Comparison of ENCODE assay signal across 1 cellular context in the genomic region with DNA sequence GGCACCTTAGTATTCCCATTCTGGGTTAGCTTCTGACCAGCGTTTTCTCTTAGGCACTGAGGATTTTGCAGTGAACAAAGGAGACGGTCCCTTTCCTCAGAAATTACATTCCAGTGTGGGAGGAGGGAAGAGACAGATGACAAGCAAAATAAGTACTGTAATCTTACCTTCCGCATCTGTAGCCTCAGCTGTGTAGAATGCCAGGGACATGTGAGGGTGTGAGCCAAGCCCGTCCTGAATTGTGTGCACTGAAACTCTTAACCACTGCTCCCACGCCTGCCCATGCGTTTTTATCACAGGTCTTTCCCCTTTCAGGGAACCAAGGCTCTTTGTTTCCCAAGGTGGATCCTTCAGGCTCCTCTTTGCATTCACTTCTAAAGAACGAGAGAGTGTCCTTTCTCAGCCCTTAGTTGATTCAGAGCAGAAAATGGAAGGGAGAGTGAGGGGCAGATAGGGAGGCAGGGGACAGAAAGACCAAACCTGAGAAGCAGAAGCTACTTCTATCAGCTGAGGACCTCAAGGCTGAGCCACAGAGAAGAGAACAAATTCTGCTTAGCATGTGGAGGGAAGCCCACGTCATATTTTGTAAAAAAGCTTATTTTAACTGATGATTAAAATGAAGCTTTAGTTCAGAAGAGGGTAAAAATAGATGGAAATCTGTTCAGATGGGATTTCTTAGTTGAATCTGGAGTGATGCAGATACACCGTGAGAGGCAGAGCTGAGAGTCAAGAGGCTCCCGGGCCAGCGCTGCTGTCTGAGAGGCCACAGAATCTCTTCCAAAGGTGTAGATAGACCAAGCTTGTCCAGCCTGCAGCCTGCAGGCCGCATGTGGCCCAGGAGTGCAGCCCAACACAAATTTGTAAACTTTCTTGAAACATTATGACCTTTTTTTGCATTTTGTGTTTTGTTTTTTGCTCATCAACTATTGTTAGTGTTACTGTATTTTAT.
TF ChIP-seq lines count a peak whose summit lies in the region.

No MANE protein-coding gene starts in this region.

TF ChIP-seq in K562, 482 proteins besides CTCF, POLR2A, EP300 and RAD21 (continued from another document and continues in another):
- TF ChIP-seq, protein P1, sequence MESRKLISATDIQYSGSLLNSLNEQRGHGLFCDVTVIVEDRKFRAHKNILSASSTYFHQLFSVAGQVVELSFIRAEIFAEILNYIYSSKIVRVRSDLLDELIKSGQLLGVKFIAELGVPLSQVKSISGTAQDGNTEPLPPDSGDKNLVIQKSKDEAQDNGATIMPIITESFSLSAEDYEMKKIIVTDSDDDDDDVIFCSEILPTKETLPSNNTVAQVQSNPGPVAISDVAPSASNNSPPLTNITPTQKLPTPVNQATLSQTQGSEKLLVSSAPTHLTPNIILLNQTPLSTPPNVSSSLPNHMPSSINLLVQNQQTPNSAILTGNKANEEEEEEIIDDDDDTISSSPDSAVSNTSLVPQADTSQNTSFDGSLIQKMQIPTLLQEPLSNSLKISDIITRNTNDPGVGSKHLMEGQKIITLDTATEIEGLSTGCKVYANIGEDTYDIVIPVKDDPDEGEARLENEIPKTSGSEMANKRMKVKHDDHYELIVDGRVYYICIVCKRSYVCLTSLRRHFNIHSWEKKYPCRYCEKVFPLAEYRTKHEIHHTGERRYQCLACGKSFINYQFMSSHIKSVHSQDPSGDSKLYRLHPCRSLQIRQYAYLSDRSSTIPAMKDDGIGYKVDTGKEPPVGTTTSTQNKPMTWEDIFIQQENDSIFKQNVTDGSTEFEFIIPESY (CRISPR knock-in tag; IDR thresholded peaks at IDR 0.05) = no peak
- TF ChIP-seq TAF9B (IDR thresholded peaks at IDR 0.05; ENCODE audit: partially characterized antibody) (peak; percentile 24), NR1H2 (CRISPR knock-in tag; IDR thresholded peaks at IDR 0.05) (no peak), ZNF316 (IDR thresholded peaks at IDR 0.05) (no peak), NFE2L1 (tag; IDR thresholded peaks at IDR 0.05; ENCODE audit: borderline replicate concordance, low read depth) (no peak), LCOR (CRISPR knock-in tag; IDR thresholded peaks at IDR 0.05) (no peak), EGR1 (conservative IDR thresholded peaks at IDR 0.05) (no peak), ZNF584 (CRISPR knock-in tag; IDR thresholded peaks at IDR 0.05; ENCODE audit: low read depth) (no peak), ZEB2 (IDR thresholded peaks at IDR 0.05) (no peak), BACH1 (tag; IDR thresholded peaks at IDR 0.05) (no peak), MTA3 (IDR thresholded peaks at IDR 0.05; ENCODE audit: borderline replicate concordance) (0 out of 2 replicates have a peak, but pooled peaks have one; percentile 40), DNMT1 (IDR thresholded peaks at IDR 0.05) (no peak), NBN (IDR thresholded peaks at IDR 0.05; ENCODE audit: low read depth) (no peak), TCF3 (CRISPR knock-in tag; IDR thresholded peaks at IDR 0.05) (peak; percentile 61), SMARCE1 (IDR thresholded peaks at IDR 0.05) (0 out of 2 replicates have a peak, but pooled peaks have one; percentile 36), TSC22D4 (tag; IDR thresholded peaks at IDR 0.05) (no peak), GTF2E2 (tag; IDR thresholded peaks at IDR 0.05) (no peak)
- TF ChIP-seq, protein P2, sequence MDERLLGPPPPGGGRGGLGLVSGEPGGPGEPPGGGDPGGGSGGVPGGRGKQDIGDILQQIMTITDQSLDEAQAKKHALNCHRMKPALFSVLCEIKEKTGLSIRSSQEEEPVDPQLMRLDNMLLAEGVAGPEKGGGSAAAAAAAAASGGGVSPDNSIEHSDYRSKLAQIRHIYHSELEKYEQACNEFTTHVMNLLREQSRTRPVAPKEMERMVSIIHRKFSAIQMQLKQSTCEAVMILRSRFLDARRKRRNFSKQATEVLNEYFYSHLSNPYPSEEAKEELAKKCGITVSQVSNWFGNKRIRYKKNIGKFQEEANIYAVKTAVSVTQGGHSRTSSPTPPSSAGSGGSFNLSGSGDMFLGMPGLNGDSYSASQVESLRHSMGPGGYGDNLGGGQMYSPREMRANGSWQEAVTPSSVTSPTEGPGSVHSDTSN (CRISPR knock-in tag; IDR thresholded peaks at IDR 0.05; ENCODE audit: low read depth) = no peak
- TF ChIP-seq, protein P2 (tag; conservative IDR thresholded peaks at IDR 0.05; ENCODE audit: low read depth) = no peak
- TF ChIP-seq, protein P3, sequence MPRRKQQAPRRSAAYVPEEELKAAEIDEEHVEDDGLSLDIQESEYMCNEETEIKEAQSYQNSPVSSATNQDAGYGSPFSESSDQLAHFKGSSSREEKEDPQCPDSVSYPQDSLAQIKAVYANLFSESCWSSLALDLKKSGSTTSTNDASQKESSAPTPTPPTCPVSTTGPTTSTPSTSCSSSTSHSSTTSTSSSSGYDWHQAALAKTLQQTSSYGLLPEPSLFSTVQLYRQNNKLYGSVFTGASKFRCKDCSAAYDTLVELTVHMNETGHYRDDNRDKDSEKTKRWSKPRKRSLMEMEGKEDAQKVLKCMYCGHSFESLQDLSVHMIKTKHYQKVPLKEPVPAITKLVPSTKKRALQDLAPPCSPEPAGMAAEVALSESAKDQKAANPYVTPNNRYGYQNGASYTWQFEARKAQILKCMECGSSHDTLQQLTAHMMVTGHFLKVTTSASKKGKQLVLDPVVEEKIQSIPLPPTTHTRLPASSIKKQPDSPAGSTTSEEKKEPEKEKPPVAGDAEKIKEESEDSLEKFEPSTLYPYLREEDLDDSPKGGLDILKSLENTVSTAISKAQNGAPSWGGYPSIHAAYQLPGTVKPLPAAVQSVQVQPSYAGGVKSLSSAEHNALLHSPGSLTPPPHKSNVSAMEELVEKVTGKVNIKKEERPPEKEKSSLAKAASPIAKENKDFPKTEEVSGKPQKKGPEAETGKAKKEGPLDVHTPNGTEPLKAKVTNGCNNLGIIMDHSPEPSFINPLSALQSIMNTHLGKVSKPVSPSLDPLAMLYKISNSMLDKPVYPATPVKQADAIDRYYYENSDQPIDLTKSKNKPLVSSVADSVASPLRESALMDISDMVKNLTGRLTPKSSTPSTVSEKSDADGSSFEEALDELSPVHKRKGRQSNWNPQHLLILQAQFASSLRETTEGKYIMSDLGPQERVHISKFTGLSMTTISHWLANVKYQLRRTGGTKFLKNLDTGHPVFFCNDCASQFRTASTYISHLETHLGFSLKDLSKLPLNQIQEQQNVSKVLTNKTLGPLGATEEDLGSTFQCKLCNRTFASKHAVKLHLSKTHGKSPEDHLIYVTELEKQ (CRISPR knock-in tag; IDR thresholded peaks at IDR 0.05) = no peak
- TF ChIP-seq, protein P4, sequence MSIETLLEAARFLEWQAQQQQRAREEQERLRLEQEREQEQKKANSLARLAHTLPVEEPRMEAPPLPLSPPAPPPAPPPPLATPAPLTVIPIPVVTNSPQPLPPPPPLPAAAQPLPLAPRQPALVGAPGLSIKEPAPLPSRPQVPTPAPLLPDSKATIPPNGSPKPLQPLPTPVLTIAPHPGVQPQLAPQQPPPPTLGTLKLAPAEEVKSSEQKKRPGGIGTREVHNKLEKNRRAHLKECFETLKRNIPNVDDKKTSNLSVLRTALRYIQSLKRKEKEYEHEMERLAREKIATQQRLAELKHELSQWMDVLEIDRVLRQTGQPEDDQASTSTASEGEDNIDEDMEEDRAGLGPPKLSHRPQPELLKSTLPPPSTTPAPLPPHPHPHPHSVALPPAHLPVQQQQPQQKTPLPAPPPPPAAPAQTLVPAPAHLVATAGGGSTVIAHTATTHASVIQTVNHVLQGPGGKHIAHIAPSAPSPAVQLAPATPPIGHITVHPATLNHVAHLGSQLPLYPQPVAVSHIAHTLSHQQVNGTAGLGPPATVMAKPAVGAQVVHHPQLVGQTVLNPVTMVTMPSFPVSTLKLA (conservative IDR thresholded peaks at IDR 0.05) = peak in 1 of 2 experiments; percentile 47; a peak in 2 of 4 replicates
- TF ChIP-seq, protein P5, sequence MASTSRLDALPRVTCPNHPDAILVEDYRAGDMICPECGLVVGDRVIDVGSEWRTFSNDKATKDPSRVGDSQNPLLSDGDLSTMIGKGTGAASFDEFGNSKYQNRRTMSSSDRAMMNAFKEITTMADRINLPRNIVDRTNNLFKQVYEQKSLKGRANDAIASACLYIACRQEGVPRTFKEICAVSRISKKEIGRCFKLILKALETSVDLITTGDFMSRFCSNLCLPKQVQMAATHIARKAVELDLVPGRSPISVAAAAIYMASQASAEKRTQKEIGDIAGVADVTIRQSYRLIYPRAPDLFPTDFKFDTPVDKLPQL (IDR thresholded peaks at IDR 0.05; ENCODE audit: extremely low read depth, insufficient read length) = no peak
- TF ChIP-seq, protein P6, sequence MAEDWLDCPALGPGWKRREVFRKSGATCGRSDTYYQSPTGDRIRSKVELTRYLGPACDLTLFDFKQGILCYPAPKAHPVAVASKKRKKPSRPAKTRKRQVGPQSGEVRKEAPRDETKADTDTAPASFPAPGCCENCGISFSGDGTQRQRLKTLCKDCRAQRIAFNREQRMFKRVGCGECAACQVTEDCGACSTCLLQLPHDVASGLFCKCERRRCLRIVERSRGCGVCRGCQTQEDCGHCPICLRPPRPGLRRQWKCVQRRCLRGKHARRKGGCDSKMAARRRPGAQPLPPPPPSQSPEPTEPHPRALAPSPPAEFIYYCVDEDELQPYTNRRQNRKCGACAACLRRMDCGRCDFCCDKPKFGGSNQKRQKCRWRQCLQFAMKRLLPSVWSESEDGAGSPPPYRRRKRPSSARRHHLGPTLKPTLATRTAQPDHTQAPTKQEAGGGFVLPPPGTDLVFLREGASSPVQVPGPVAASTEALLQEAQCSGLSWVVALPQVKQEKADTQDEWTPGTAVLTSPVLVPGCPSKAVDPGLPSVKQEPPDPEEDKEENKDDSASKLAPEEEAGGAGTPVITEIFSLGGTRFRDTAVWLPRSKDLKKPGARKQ (CRISPR knock-in tag; IDR thresholded peaks at IDR 0.05) = no peak
- TF ChIP-seq, protein P7, sequence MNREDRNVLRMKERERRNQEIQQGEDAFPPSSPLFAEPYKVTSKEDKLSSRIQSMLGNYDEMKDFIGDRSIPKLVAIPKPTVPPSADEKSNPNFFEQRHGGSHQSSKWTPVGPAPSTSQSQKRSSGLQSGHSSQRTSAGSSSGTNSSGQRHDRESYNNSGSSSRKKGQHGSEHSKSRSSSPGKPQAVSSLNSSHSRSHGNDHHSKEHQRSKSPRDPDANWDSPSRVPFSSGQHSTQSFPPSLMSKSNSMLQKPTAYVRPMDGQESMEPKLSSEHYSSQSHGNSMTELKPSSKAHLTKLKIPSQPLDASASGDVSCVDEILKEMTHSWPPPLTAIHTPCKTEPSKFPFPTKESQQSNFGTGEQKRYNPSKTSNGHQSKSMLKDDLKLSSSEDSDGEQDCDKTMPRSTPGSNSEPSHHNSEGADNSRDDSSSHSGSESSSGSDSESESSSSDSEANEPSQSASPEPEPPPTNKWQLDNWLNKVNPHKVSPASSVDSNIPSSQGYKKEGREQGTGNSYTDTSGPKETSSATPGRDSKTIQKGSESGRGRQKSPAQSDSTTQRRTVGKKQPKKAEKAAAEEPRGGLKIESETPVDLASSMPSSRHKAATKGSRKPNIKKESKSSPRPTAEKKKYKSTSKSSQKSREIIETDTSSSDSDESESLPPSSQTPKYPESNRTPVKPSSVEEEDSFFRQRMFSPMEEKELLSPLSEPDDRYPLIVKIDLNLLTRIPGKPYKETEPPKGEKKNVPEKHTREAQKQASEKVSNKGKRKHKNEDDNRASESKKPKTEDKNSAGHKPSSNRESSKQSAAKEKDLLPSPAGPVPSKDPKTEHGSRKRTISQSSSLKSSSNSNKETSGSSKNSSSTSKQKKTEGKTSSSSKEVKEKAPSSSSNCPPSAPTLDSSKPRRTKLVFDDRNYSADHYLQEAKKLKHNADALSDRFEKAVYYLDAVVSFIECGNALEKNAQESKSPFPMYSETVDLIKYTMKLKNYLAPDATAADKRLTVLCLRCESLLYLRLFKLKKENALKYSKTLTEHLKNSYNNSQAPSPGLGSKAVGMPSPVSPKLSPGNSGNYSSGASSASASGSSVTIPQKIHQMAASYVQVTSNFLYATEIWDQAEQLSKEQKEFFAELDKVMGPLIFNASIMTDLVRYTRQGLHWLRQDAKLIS (CRISPR knock-in tag; IDR thresholded peaks at IDR 0.05) = no peak
